1 cellular context compared by ENCODE assay signal in genomic region chr18:31232779-31233424, GRCh38.
TF ChIP-seq lines count a peak whose summit lies in the region.

No MANE protein-coding gene starts in this region.

TF ChIP-seq in HepG2, 621 proteins besides CTCF, POLR2A, EP300 and RAD21 (continued from another document and continues in another):
- TF ChIP-seq ZBTB8A (CRISPR knock-in tag; IDR thresholded peaks at IDR 0.05; ENCODE audit: borderline replicate concordance, low read depth) (no peak), TRAFD1 (CRISPR knock-in tag; IDR thresholded peaks at IDR 0.05; ENCODE audit: borderline replicate concordance) (no peak), ZNF607 (CRISPR knock-in tag; IDR thresholded peaks at IDR 0.05; ENCODE audit: borderline replicate concordance) (no peak), KIAA2018 (CRISPR knock-in tag; IDR thresholded peaks at IDR 0.05; ENCODE audit: borderline replicate concordance) (no peak), NFKBIZ (CRISPR knock-in tag; IDR thresholded peaks at IDR 0.05) (no peak), TERF1 (CRISPR knock-in tag; IDR thresholded peaks at IDR 0.05) (no peak), ZNF446 (CRISPR knock-in tag; IDR thresholded peaks at IDR 0.05) (no peak), NR2F6 (IDR thresholded peaks at IDR 0.05) (peak; percentile 46; the same call in 1 of the 2 replicates), NR2F6 (CRISPR knock-in tag; IDR thresholded peaks at IDR 0.05) (peak; percentile 66; the same call in 1 of the 2 replicates), DRAP1 (CRISPR knock-in tag; IDR thresholded peaks at IDR 0.05) (no peak), REXO4 (CRISPR knock-in tag; IDR thresholded peaks at IDR 0.05; ENCODE audit: borderline replicate concordance) (no peak), FOXA1 (IDR thresholded peaks at IDR 0.05) (no peak), FOXA1 (CRISPR knock-in tag; IDR thresholded peaks at IDR 0.05) (peak; percentile 27; the same call in 1 of the 2 replicates), HNRNPL (IDR thresholded peaks at IDR 0.05; ENCODE audit: low read depth, low read length) (no peak), ZNF746 (CRISPR knock-in tag; IDR thresholded peaks at IDR 0.05) (no peak), SOX6 (IDR thresholded peaks at IDR 0.05) (no peak), SOX6 (CRISPR knock-in tag; IDR thresholded peaks at IDR 0.05) (peak; percentile 64), SP140L (CRISPR knock-in tag; IDR thresholded peaks at IDR 0.05; ENCODE audit: borderline replicate concordance) (no peak), FOXK1 (CRISPR knock-in tag; IDR thresholded peaks at IDR 0.05; ENCODE audit: borderline replicate concordance, low read depth) (peak; percentile 60; the same call in 1 of the 2 replicates), SNAPC4 (CRISPR knock-in tag; IDR thresholded peaks at IDR 0.05) (no peak), AHR (CRISPR knock-in tag; IDR thresholded peaks at IDR 0.05) (no peak), FOSL2 (CRISPR knock-in tag; IDR thresholded peaks at IDR 0.05) (0 out of 2 replicates have a peak, but pooled peaks have one; percentile 38), RBFOX2 (IDR thresholded peaks at IDR 0.05; ENCODE audit: low read depth, low read length) (no peak), ZNF609 (CRISPR knock-in tag; IDR thresholded peaks at IDR 0.05; ENCODE audit: borderline replicate concordance) (peak; percentile 66; the same call in 1 of the 2 replicates), ZNF782 (CRISPR knock-in tag; IDR thresholded peaks at IDR 0.05; ENCODE audit: borderline replicate concordance) (no peak), FOXK2 (IDR thresholded peaks at IDR 0.05) (no peak), MBD4 (IDR thresholded peaks at IDR 0.05; ENCODE audit: borderline replicate concordance, low read length) (no peak), ARNT (IDR thresholded peaks at IDR 0.05) (no peak), ZBTB34 (CRISPR knock-in tag; IDR thresholded peaks at IDR 0.05) (0 out of 2 replicates have a peak, but pooled peaks have one; percentile 54), PHF5A (CRISPR knock-in tag; IDR thresholded peaks at IDR 0.05; ENCODE audit: low read depth, unreplicated experiment) (no peak), ZNF552 (CRISPR knock-in tag; IDR thresholded peaks at IDR 0.05; ENCODE audit: borderline replicate concordance) (no peak), ZNF777 (CRISPR knock-in tag; IDR thresholded peaks at IDR 0.05) (no peak), ZNF383 (CRISPR knock-in tag; IDR thresholded peaks at IDR 0.05; ENCODE audit: borderline replicate concordance) (no peak), ATM (IDR thresholded peaks at IDR 0.05; ENCODE audit: borderline replicate concordance) (no peak), SAP130 (CRISPR knock-in tag; IDR thresholded peaks at IDR 0.05; ENCODE audit: low read depth) (peak; percentile 75), ZNF441 (CRISPR knock-in tag; IDR thresholded peaks at IDR 0.05; ENCODE audit: borderline replicate concordance) (no peak)
